15 cellular contexts compared by ENCODE assay signal in genomic region chr11:61027141-61027840, GRCh38. TPM values are rescaled to one million over a fixed set of nuclear protein-coding genes. Genes with fewer than 3 reads are reported as not detected.
DNase-seq lines count a peak whose midpoint lies in the region; ATAC-seq, FAIRE-seq and TF ChIP-seq lines count a peak whose summit lies in the region.
"Had no signal": no experiment of that assay in that cellular context is flagged by ENCODE, and none has a peak within 500 bp of the region (broad histone marks: within the 10 kb centered on the region; RNA-seq: fewer than 3 reads in every experiment).

No MANE protein-coding gene starts in this region.

- no peak for TF ChIP-seq CTCF in H1 (IDR thresholded peaks at IDR 0.05; ENCODE audit: control extremely low read depth in 1 of 3, insufficient read depth in 1 of 3, low read depth in 1 of 3, low read length in 3 of 3)

- no peak overlapping the region for H3K23ac ChIP-seq in H1 (ENCODE audit: insufficient read length)

- H3K56ac ChIP-seq in H1 (replicated peaks; ENCODE audit: insufficient read length, low read depth, low read length) = no peak overlapping the region

- no peak overlapping the region for H2BK20ac ChIP-seq in H1 (ENCODE audit: low read length)

- no peak overlapping the region for H3K9ac ChIP-seq in H1 (replicated peaks in 1 of 4; ENCODE audit: extremely low read depth in 1 of 4, low read depth in 3 of 4, low read length in 3 of 4)
- H3K9ac ChIP-seq: KMS-11, parathyroid adenoma had no signal

- no peak for FAIRE-seq in H1 (lab: Jason Lieb, UNC)
- FAIRE-seq: frontal cortex had no signal

- no peak for TF ChIP-seq RAD21 in H1 (IDR thresholded peaks at IDR 0.05 in 1 of 2, conservative IDR thresholded peaks at IDR 0.05 in 1 of 2; ENCODE audit: low read depth in 2 of 2, low read length in 2 of 2)

- no peak overlapping the region for H2BK12ac ChIP-seq in H1 (ENCODE audit: low read depth, low read length)

- no peaks in the 10 kb centered on the region for H3K79me1 ChIP-seq in H1 (ENCODE audit: low read depth, low read length)

- H3K9me3 ChIP-seq in H1 (ENCODE audit: insufficient read depth in 2 of 2, low read depth in 1 of 2, low read length in 1 of 2) (no peaks in the 10 kb centered on the region), thymus (ENCODE audit: control insufficient read depth) (no peaks in the 10 kb centered on the region)
- H3K9me3 ChIP-seq: uterus had no signal

- no peak overlapping the region for H2BK5ac ChIP-seq in H1 (ENCODE audit: low read depth, low read length)

- no peak overlapping the region for H3K4me3 ChIP-seq in H1 (ENCODE audit: extremely low read depth in 1 of 4, insufficient read depth in 2 of 4, low read depth in 3 of 4, low read length in 4 of 4)
- H3K4me3 ChIP-seq in thymus (ENCODE audit: low read length) = peak overlapping the region; percentile 8
- H3K4me3 ChIP-seq: uterus had no signal

- no peaks in the 10 kb centered on the region for H4K20me1 ChIP-seq in H1 (replicated peaks in 1 of 2; ENCODE audit: control insufficient read depth in 1 of 2, insufficient read depth in 2 of 2, low read length in 2 of 2)

- peak overlapping the region; percentile 13; the same call in 1 of the 2 replicates for H2AFZ ChIP-seq in H1 (ENCODE audit: low read length)
- H2AFZ ChIP-seq: parathyroid adenoma had no signal

- no peak overlapping the region for H3K4me2 ChIP-seq in H1 (ENCODE audit: insufficient read depth in 1 of 2, low read depth in 2 of 2, low read length in 2 of 2)
- H3K4me2 ChIP-seq: KMS-11 had no signal

- H3K27me3 Mint-ChIP-seq in activated T-cell treated with anti-CD3 and anti-CD28 coated beads, Interleukin-2, amount 50 U/mL, for 24 hours = no peaks in the 10 kb centered on the region

- H2BK15ac ChIP-seq in H1 (ENCODE audit: low read length) = no peak overlapping the region

- no peak overlapping the region for H3K4ac ChIP-seq in H1 (replicated peaks; ENCODE audit: insufficient read length, low read depth, low read length)

- no peak overlapping the region for H4K91ac ChIP-seq in H1 (replicated peaks; ENCODE audit: insufficient read length, low read length)

- H3K23me2 ChIP-seq in H1 (ENCODE audit: low read depth, low read length) = peaks cover 1% of the 10 kb centered on the region; the same call in 1 of the 2 replicates

- ATAC-seq in GM18858 (IDR thresholded peaks at IDR 0.05; ENCODE audit: unreplicated experiment) = no peak

- POLR2A ChIA-PET in H1 (lab: Charles Lee; ENCODE audit: partially characterized antibody) = interaction anchor here (1.6 kb wide), 1 partner anchor 9 kb away, joined by 3 read pairs; no protein-coding TSS in a partner anchor

- no peak overlapping the region for H4K8ac ChIP-seq in H1 (ENCODE audit: extremely low read depth, insufficient read depth, low read length)

- H3K36me3 ChIP-seq in H1 (ENCODE audit: control insufficient read depth in 2 of 4, insufficient read depth in 4 of 4, low read length in 3 of 4) (no peaks in the 10 kb centered on the region), thymus (ENCODE audit: control insufficient read depth, insufficient read depth) (no peaks in the 10 kb centered on the region)
- H3K36me3 ChIP-seq: uterus had no signal

- no peak overlapping the region; the same call in 1 of the 2 replicates for H3K18ac ChIP-seq in H1 (ENCODE audit: extremely low read depth, low read length)

- no peak overlapping the region for H3K27ac ChIP-seq in H1 (ENCODE audit: low read depth, low read length)
- peak overlapping the region; percentile 87 for H3K27ac ChIP-seq in thymus (ENCODE audit: low read depth)
- H3K27ac ChIP-seq: KMS-11, parathyroid adenoma, uterus had no signal

- H3K27ac Mint-ChIP-seq in activated T-cell treated with anti-CD3 and anti-CD28 coated beads, Interleukin-2, amount 50 U/mL, for 24 hours = peak overlapping the region; percentile 96

- no peak overlapping the region for H2BK120ac ChIP-seq in H1 (replicated peaks; ENCODE audit: low read depth, low read length)

- no peak overlapping the region for H3K14ac ChIP-seq in H1 (ENCODE audit: insufficient read length)

- peak overlapping the region; percentile 90 for H3K4me3 Mint-ChIP-seq in activated T-cell treated with anti-CD3 and anti-CD28 coated beads, Interleukin-2, amount 50 U/mL, for 24 hours

- DNase-seq in stimulated activated CD4-positive, alpha-beta T cell treated with anti-CD3 and anti-CD28 coated beads, Interleukin-2, amount 100 ng/mL, for 24 hours = peak; percentile 41 to 58
- no peak for DNase-seq in stimulated activated CD4-positive, alpha-beta T cell treated with anti-CD3 and anti-CD28 coated beads, Interleukin-2, amount 100 ng/mL, for 48 hours
- DNase-seq in activated T-cell treated with anti-CD3 and anti-CD28 coated beads, Interleukin-2, amount 50 U/mL, for 24 hours = peak; percentile 70
- DNase-seq in H1 (ENCODE audit: low read depth in 1 of 2, low spot score in 2 of 2) (no peak), AG20443 (ENCODE audit: low spot score) (no peak), cerebellar nuclear complex (lab: John Stamatoyannopoulos, UW) (no peak)
- DNase-seq: DMS79 treated with DMSO at 0.1 percent for 48 hours, NCI-H526 treated with DMSO at 0.1 percent for 48 hours, uterus had no signal

- 91% methylated on average over 17 of the region's 17 CpGs; no CpG with 5 or more reads in 1 of the 2 experiments for WGBS in H1 (ENCODE audit: extremely low coverage in 1 of 2, insufficient coverage in 1 of 2, insufficient read length in 1 of 2, insufficient replicate concordance in 2 of 2, low coverage in 1 of 2, low lambda C conversion rate in 2 of 2, missing lambda C conversion rate in 1 of 2), 2 experiments
- 66% methylated on average over 17 of the region's 17 CpGs for WGBS in thymus

- no peaks in the 10 kb centered on the region for H3K79me2 ChIP-seq in H1 (ENCODE audit: control insufficient read depth in 1 of 2, insufficient read depth in 2 of 2, low read length in 2 of 2)
- H3K79me2 ChIP-seq: parathyroid adenoma had no signal

- H3K9me3 Mint-ChIP-seq in activated T-cell treated with anti-CD3 and anti-CD28 coated beads, Interleukin-2, amount 50 U/mL, for 24 hours = no peaks in the 10 kb centered on the region

- H3K4me1 ChIP-seq in H1 (replicated peaks in 1 of 4; ENCODE audit: control insufficient read depth in 3 of 4, insufficient read depth in 4 of 4, low read length in 3 of 4) (peaks cover 0 to 8% (median 4%) of the 10 kb centered on the region in 4 experiments; a peak in 3 of 7 replicates), thymus (ENCODE audit: control insufficient read depth, insufficient read depth, low read length) (peaks cover 64% of the 10 kb centered on the region)
- H3K4me1 ChIP-seq: parathyroid adenoma, uterus had no signal

- CTCF ChIA-PET in H1 (lab: Charles Lee; ENCODE audit: partially characterized antibody) = interaction anchor here (1.2 kb wide), 1 partner anchor 58 kb away, joined by 5 read pairs; no protein-coding TSS in a partner anchor

- H3K27me3 ChIP-seq in H1 (replicated peaks in 1 of 4; ENCODE audit: control insufficient read depth in 3 of 4, extremely low read depth in 1 of 4, insufficient read depth in 3 of 4, low read length in 3 of 4) (peaks cover 0 to 6% (median under 1%) of the 10 kb centered on the region in 4 experiments; a peak in 4 of 7 replicates), thymus (ENCODE audit: control insufficient read depth, insufficient read depth) (no peaks in the 10 kb centered on the region)
- H3K27me3 ChIP-seq: uterus had no signal

- TF ChIP-seq EP300 in H1 (IDR thresholded peaks at IDR 0.05; ENCODE audit: borderline replicate concordance in 1 of 2, low read depth in 2 of 2, low read length in 2 of 2) = no peak

- H2AK5ac ChIP-seq in H1 (ENCODE audit: low read depth, low read length) = no peak overlapping the region

- H3K4me1 Mint-ChIP-seq in activated T-cell treated with anti-CD3 and anti-CD28 coated beads, Interleukin-2, amount 50 U/mL, for 24 hours (ENCODE audit: low read depth) = peaks cover 85% of the 10 kb centered on the region

- H3K36me3 Mint-ChIP-seq in activated T-cell treated with anti-CD3 and anti-CD28 coated beads, Interleukin-2, amount 50 U/mL, for 24 hours (ENCODE audit: low read depth) = peaks cover 81% of the 10 kb centered on the region

- TF ChIP-seq POLR2A in H1 (IDR thresholded peaks at IDR 0.05; ENCODE audit: control extremely low read depth in 1 of 2, low read depth in 2 of 2, low read length in 2 of 2) = no peak

- no peak overlapping the region for H4K5ac ChIP-seq in H1 (ENCODE audit: insufficient read length, low read depth, low read length)

TF ChIP-seq in H1, 55 proteins besides CTCF, POLR2A, EP300 and RAD21 (continues in another document):
- TF ChIP-seq SP1 (IDR thresholded peaks at IDR 0.05; ENCODE audit: low read depth, low read length) (no peak), TAF7 (optimal IDR thresholded peaks at IDR 0.05; ENCODE audit: borderline replicate concordance, low read depth, low read length) (no peak), TAF1 (IDR thresholded peaks at IDR 0.05; ENCODE audit: low read depth, low read length) (no peak), MAFK (IDR thresholded peaks at IDR 0.05; ENCODE audit: low read depth, low read length) (no peak), CBX8 (IDR thresholded peaks at IDR 0.05; ENCODE audit: borderline replicate concordance, low read depth, low read length) (no peak), MAX (IDR thresholded peaks at IDR 0.05) (no peak), SP2 (IDR thresholded peaks at IDR 0.05; ENCODE audit: low read length) (no peak), TCF12 (IDR thresholded peaks at IDR 0.05; ENCODE audit: low read depth, low read length) (no peak), KDM4A (IDR thresholded peaks at IDR 0.05; ENCODE audit: low read depth, low read length, severe bottlenecking) (no peak), TBP (IDR thresholded peaks at IDR 0.05; ENCODE audit: low read depth, low read length) (no peak), EGR1 (IDR thresholded peaks at IDR 0.05; ENCODE audit: borderline replicate concordance, low read depth, low read length) (no peak), SUZ12 (IDR thresholded peaks at IDR 0.05; ENCODE audit: low read length) (no peak), YY1 (IDR thresholded peaks at IDR 0.05; ENCODE audit: low read depth, low read length) (no peak)

RNA-seq across cellular contexts. Expression of gene CD6, which starts 55.8 kb away (rescaled TPM):
- 0.19 TPM in 1 of 2 replicates, not detected in the other for total RNA-seq in H1 (2021; fragmentation: NEBNext Ultra II Directional; extraction: Animal tissue kit (Norgen Biotek cat#: 25700))
- 0.03 TPM in 2 replicates for polyA plus RNA-seq in H1 (2011; rRNA removed)
- not detected for polyA plus RNA-seq in H1 (2011; cell fraction: cytosol; rRNA removed)
- 0.30 TPM for polyA plus RNA-seq in H1 (2011; cell fraction: nucleus; rRNA removed)
- 0.11 to 0.62 TPM in 2 of 4 replicates, not detected in the others for polyA plus RNA-seq in H1 (2012, experiment 1 of 2)
- not detected for polyA plus RNA-seq in H1 (2012, experiment 2 of 2)
- polyA plus RNA-seq in H1 (2013, experiment 1 of 2) = 0.08 TPM
- 0.04 TPM for polyA plus RNA-seq in H1 (2013, experiment 2 of 2)
- polyA minus RNA-seq in H1 (2011; rRNA and poly(A)+ RNA removed) = 0.06 TPM in 1 of 2 replicates, not detected in the other
- not detected for polyA minus RNA-seq in H1 (2011; cell fraction: cytosol; rRNA and poly(A)+ RNA removed)
- polyA minus RNA-seq in H1 (2011; cell fraction: nucleus; rRNA and poly(A)+ RNA removed) = not detected
- 74.1 TPM for polyA plus RNA-seq in thymus
- total RNA-seq: RPMI7951 had no signal

Comparison
In these comparisons a context has a peak if more than half of its experiments do, and no peak if none do; other contexts are left out.
1. DNase-seq: peak in stimulated activated CD4-positive, alpha-beta T cell treated with anti-CD3 and anti-CD28 coated beads, Interleukin-2, amount 100 ng/mL, for 24 hours (2 of 2) and activated T-cell treated with anti-CD3 and anti-CD28 coated beads, Interleukin-2, amount 50 U/mL, for 24 hours (single experiment); none in stimulated activated CD4-positive, alpha-beta T cell treated with anti-CD3 and anti-CD28 coated beads, Interleukin-2, amount 100 ng/mL, for 48 hours (0 of 2), H1 (0 of 2), AG20443 (single experiment) and cerebellar nuclear complex (0 of 2).
2. RNA of gene CD6, which starts 55.8 kb away (polyA plus RNA-seq): 74.1 TPM in thymus (single experiment); 0.03 to 0.62 TPM in H1; every median in the first group is over 10 times any median in the second.